In genomic region chr14:61498811-61499210, GRCh38 we compare ENCODE assay signal across 12 cellular contexts.
A peak's percentile ranks its signal among the peaks of the same experiment; 100 is the strongest.
DNase-seq lines count a peak whose midpoint lies in the region; ATAC-seq and TF ChIP-seq lines count a peak whose summit lies in the region.
"Had no signal": no experiment of that assay in that cellular context is flagged by ENCODE, and none has a peak within 500 bp of the region (broad histone marks: within the 10 kb centered on the region; RNA-seq: fewer than 3 reads in every experiment).

No MANE protein-coding gene starts in this region.

- no peaks in the 10 kb centered on the region for H3K79me2 ChIP-seq in SK-N-SH (ENCODE audit: insufficient read depth)

- CTCF ChIA-PET in SK-N-SH (lab: Yijun Ruan, JAX) = interaction anchor here (0.8 to 2.5 kb wide), 2 partner anchors 13 to 26 kb away, joined by 3 to 5 read pairs; no protein-coding TSS in a partner anchor

- 75% methylated on average over 6 of the region's 6 CpGs for WGBS in SK-N-SH (ENCODE audit: low lambda C conversion rate)
- WGBS in suprapubic skin = 21% methylated on average over 6 of the region's 6 CpGs

- TF ChIP-seq RAD21 in SK-N-SH (IDR thresholded peaks at IDR 0.05; ENCODE audit: low read length) = no peak

- no peaks in the 10 kb centered on the region for H3K36me3 ChIP-seq in SK-N-SH (replicated peaks in 1 of 2; ENCODE audit: control insufficient read depth in 1 of 2, insufficient read depth in 2 of 2, low read length in 1 of 2)
- H3K36me3 ChIP-seq in WERI-Rb-1 = no peaks in the 10 kb centered on the region
- no peaks in the 10 kb centered on the region for H3K36me3 ChIP-seq in left ventricle myocardium inferior
- H3K36me3 ChIP-seq in suprapubic skin = no peaks in the 10 kb centered on the region

- no peaks in the 10 kb centered on the region for H3K9me2 ChIP-seq in SK-N-SH

- H2AFZ ChIP-seq in SK-N-SH (ENCODE audit: low read depth) = peak overlapping the region; percentile 29; the same call in 1 of the 2 replicates

- no peaks in the 10 kb centered on the region for H3K9me3 ChIP-seq in SK-N-SH
- H3K9me3 ChIP-seq in WERI-Rb-1 (ENCODE audit: severe bottlenecking) = no peaks in the 10 kb centered on the region
- H3K9me3 ChIP-seq in left ventricle myocardium inferior (replicated peaks) = no peaks in the 10 kb centered on the region
- no peaks in the 10 kb centered on the region for H3K9me3 ChIP-seq in suprapubic skin

- H3K27ac ChIP-seq in SK-N-SH (ENCODE audit: low read depth in 2 of 2, low read length in 1 of 2) = no peak overlapping the region
- no peak overlapping the region for H3K27ac ChIP-seq in WERI-Rb-1
- H3K27ac ChIP-seq in left ventricle myocardium inferior (replicated peaks) = peak overlapping the region; percentile 54
- peak overlapping the region; percentile 65 for H3K27ac ChIP-seq in suprapubic skin

- ATAC-seq in SK-N-SH treated with all-trans-retinoic acid at 6 μM for 48 hours (no peak), GM21423 (IDR thresholded peaks at IDR 0.05; ENCODE audit: unreplicated experiment) (no peak), GM19023 (IDR thresholded peaks at IDR 0.05; ENCODE audit: unreplicated experiment) (no peak)

- H3K9ac ChIP-seq in SK-N-SH = no peak overlapping the region

- H4K20me1 ChIP-seq in SK-N-SH (ENCODE audit: insufficient read depth) = no peaks in the 10 kb centered on the region

- intact Hi-C loops in left ventricle myocardium inferior (cut with micrococcal nuclease) = no loop called here

- TF ChIP-seq POLR2A in suprapubic skin (IDR thresholded peaks at IDR 0.05) = no peak

- H3K27me3 ChIP-seq in SK-N-SH (ENCODE audit: insufficient read depth) (no peaks in the 10 kb centered on the region), WERI-Rb-1 (ENCODE audit: insufficient read depth, low read depth, severe bottlenecking) (no peaks in the 10 kb centered on the region), left ventricle myocardium inferior (ENCODE audit: low read depth) (no peaks in the 10 kb centered on the region), suprapubic skin (no peaks in the 10 kb centered on the region)

- H3F3A ChIP-seq in SK-N-SH (replicated peaks; ENCODE audit: insufficient read depth) = peaks cover 3% of the 10 kb centered on the region

- H3K4me1 ChIP-seq in SK-N-SH (ENCODE audit: control insufficient read depth in 1 of 2, insufficient read depth in 2 of 2, low read depth in 1 of 2, low read length in 1 of 2) (peaks cover 1 to 6% of the 10 kb centered on the region in 2 experiments; a peak in 3 of 4 replicates), left ventricle myocardium inferior (peaks cover 41% of the 10 kb centered on the region), suprapubic skin (peaks cover 37% of the 10 kb centered on the region)

- TF ChIP-seq CTCF in SK-N-SH (IDR thresholded peaks at IDR 0.05) (no peak), WERI-Rb-1 (IDR thresholded peaks at IDR 0.05; ENCODE audit: low read depth, low read length) (no peak), left ventricle myocardium inferior (IDR thresholded peaks at IDR 0.05; ENCODE audit: borderline replicate concordance) (no peak), suprapubic skin (IDR thresholded peaks at IDR 0.05) (no peak)

- H3K4me2 ChIP-seq in SK-N-SH = no peak overlapping the region

- TF ChIP-seq EP300 in SK-N-SH (IDR thresholded peaks at IDR 0.05; ENCODE audit: borderline replicate concordance in 1 of 2, low read depth in 1 of 2, low read length in 1 of 2) = no peak
- TF ChIP-seq EP300 in suprapubic skin (IDR thresholded peaks at IDR 0.05) = no peak

- DNase-seq in SK-N-SH (no peak), WERI-Rb-1 (peak; percentile 21), left ventricle myocardium inferior (no peak), suprapubic skin (ENCODE audit: low spot score in 2 of 2) (no peak), HuH-7 (ENCODE audit: low spot score) (no peak)
- DNase-seq: ACHN; cerebellar nuclear complex; NCI-H1436; stimulated activated CD4-positive, alpha-beta T cell treated with anti-CD3 and anti-CD28 coated beads, Interleukin-1b, Interleukin-23, amount 100 ng/mL, for 48 hours had no signal

- H3K4me3 ChIP-seq in SK-N-SH (ENCODE audit: low read depth in 2 of 2, low read length in 1 of 2) (no peak overlapping the region), WERI-Rb-1 (ENCODE audit: low read depth, low read length) (no peak overlapping the region), left ventricle myocardium inferior (no peak overlapping the region), suprapubic skin (no peak overlapping the region)

- POLR2A ChIA-PET in SK-N-SH (lab: Yijun Ruan, JAX) = interaction anchor here (1.2 kb wide), 1 partner anchor 13 kb away, joined by 3 read pairs; no protein-coding TSS in a partner anchor

TF ChIP-seq in SK-N-SH, 30 proteins besides CTCF, POLR2A, EP300 and RAD21 (continues in another document):
- TF ChIP-seq TEAD4 (IDR thresholded peaks at IDR 0.05; ENCODE audit: borderline replicate concordance, insufficient read depth) (no peak), MXI1 (IDR thresholded peaks at IDR 0.05; ENCODE audit: low read depth, low read length) (no peak), RXRA (IDR thresholded peaks at IDR 0.05; ENCODE audit: borderline replicate concordance, low read depth) (no peak), TAF1 (IDR thresholded peaks at IDR 0.05; ENCODE audit: borderline replicate concordance, low read depth, low read length) (no peak), MEF2A (IDR thresholded peaks at IDR 0.05; ENCODE audit: borderline replicate concordance, low read depth) (no peak), IRF3 (IDR thresholded peaks at IDR 0.05; ENCODE audit: low read depth, low read length) (no peak), NFIC (IDR thresholded peaks at IDR 0.05; ENCODE audit: borderline replicate concordance) (no peak), JUND (IDR thresholded peaks at IDR 0.05) (no peak)

TF ChIP-seq in SK-N-SH treated with all-trans-retinoic acid at 6 μM for 48 hours, 23 proteins besides CTCF, POLR2A, EP300 and RAD21:
- TF ChIP-seq BACH2 (CRISPR knock-in tag; IDR thresholded peaks at IDR 0.05; ENCODE audit: borderline replicate concordance) = no peak
- no peak for TF ChIP-seq TOX (CRISPR knock-in tag; IDR thresholded peaks at IDR 0.05; ENCODE audit: borderline replicate concordance)
TF ChIP-seq in SK-N-SH treated with all-trans-retinoic acid at 6 μM for 48 hours: peak in this region for 0.

Comparison
In these comparisons a context has a peak if more than half of its experiments do, and no peak if none do; other contexts are left out.
1. H3K27ac ChIP-seq: peak in left ventricle myocardium inferior (single experiment) and suprapubic skin (single experiment); none in SK-N-SH (0 of 2) and WERI-Rb-1 (single experiment).